In the genomic region with DNA sequence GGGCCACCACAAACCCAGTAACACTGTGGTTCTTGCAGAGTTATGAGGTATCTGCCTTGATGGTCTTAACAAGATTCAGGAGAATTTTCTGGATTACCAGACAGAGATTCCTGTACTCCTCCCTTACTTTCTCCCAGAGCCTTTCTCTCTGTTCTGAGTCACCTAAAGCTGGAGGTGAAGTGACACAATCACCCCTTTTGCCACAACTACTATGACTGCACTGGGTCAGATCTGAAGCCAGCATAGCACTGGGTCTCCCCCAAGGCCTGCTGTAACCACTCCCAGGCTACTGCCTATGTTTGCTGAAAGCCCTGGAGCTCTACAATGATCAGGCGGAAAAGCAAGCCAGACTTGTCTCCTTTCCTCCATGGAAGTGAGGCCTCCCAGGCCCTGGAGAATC, we compare ENCODE assay signal across 26 cellular contexts.
DNase-seq lines count a peak whose midpoint lies in the region; ATAC-seq and TF ChIP-seq lines count a peak whose summit lies in the region.
"Had no signal": no experiment of that assay in that cellular context is flagged by ENCODE, and none has a peak within 500 bp of the region (broad histone marks: within the 10 kb centered on the region; RNA-seq: fewer than 3 reads in every experiment).

No MANE protein-coding gene starts in this region.

- peak overlapping the region; percentile 33 for H3K9ac ChIP-seq in skeletal muscle satellite cell (ENCODE audit: low read depth, low read length)

- no peaks in the 10 kb centered on the region for H3K36me3 ChIP-seq in brain microvascular endothelial cell (replicated peaks)
- no peaks in the 10 kb centered on the region for H3K36me3 ChIP-seq in skeletal muscle satellite cell (ENCODE audit: insufficient read depth, low read length)
- H3K36me3 ChIP-seq: tibial artery had no signal

- POLR2A ChIA-PET in WTC11 (lab: Charles Lee): no interaction called here

- H3K4me1 ChIP-seq in foreskin keratinocyte (no peaks in the 10 kb centered on the region), skeletal muscle satellite cell (ENCODE audit: control insufficient read depth, insufficient read depth, low read length) (peaks cover 45% of the 10 kb centered on the region)
- H3K4me1 ChIP-seq: tibial artery had no signal

- TF ChIP-seq CTCF in brain microvascular endothelial cell (IDR thresholded peaks at IDR 0.05; ENCODE audit: low read depth, low read length, missing control alignments): no peak
- no peak for TF ChIP-seq CTCF in foreskin keratinocyte (conservative IDR thresholded peaks at IDR 0.05)
- no peak for TF ChIP-seq CTCF in WTC11 (IDR thresholded peaks at IDR 0.05)

- peak overlapping the region; percentile 46 for H3K27ac ChIP-seq in brain microvascular endothelial cell
- H3K27ac ChIP-seq in foreskin keratinocyte: no peak overlapping the region
- H3K27ac ChIP-seq: tibial artery had no signal

- H3K9me3 Mint-ChIP-seq in WTC11: no peaks in the 10 kb centered on the region
- H3K9me3 Mint-ChIP-seq: stimulated activated naive CD8-positive, alpha-beta T cell treated with anti-CD3 and anti-CD28 coated beads, Interleukin-15, amount 100 ng/mL, for 72 hours had no signal

- H3K9me3 ChIP-seq in skeletal muscle satellite cell (replicated peaks; ENCODE audit: low read length): no peaks in the 10 kb centered on the region
- H3K9me3 ChIP-seq: tibial artery had no signal

- no peaks in the 10 kb centered on the region for H3K36me3 Mint-ChIP-seq in WTC11
- H3K36me3 Mint-ChIP-seq: CD4-positive, CD25-positive, alpha-beta regulatory T cell; immature natural killer cell had no signal

- CTCF ChIA-PET in WTC11 (lab: Charles Lee): no interaction called here

- ATAC-seq in foreskin keratinocyte (peak; percentile 50), WTC11 (no peak), GM19328 (IDR thresholded peaks at IDR 0.05; ENCODE audit: unreplicated experiment) (no peak)
- ATAC-seq: activated CD4-positive, alpha-beta T cell treated with anti-CD3 and anti-CD28 coated beads for 36 hours; left ventricle myocardium superior; natural killer cell treated with Interleukin-12 subunit alpha and Interleukin-12 subunit beta and Interleukin-15 and Interleukin-18, amount 100 ng/mL, for 72 hours; sciatic nerve; stimulated activated naive CD8-positive, alpha-beta T cell treated with anti-CD3 and anti-CD28 coated beads, Interleukin-15, amount 100 ng/mL, for 72 hours had no signal

- H3K4me3 Mint-ChIP-seq in WTC11: no peak overlapping the region
- H3K4me3 Mint-ChIP-seq: activated CD4-positive, alpha-beta T cell treated with anti-CD3 and anti-CD28 coated beads for 36 hours; CD4-positive, CD25-positive, alpha-beta regulatory T cell; immature natural killer cell; natural killer cell treated with Interleukin-12 subunit alpha and Interleukin-12 subunit beta and Interleukin-15 and Interleukin-18, amount 100 ng/mL, for 72 hours; stimulated activated naive CD8-positive, alpha-beta T cell treated with anti-CD3 and anti-CD28 coated beads, Interleukin-15, amount 100 ng/mL, for 72 hours had no signal

- no peak overlapping the region for H3K4me3 ChIP-seq in brain microvascular endothelial cell (ENCODE audit: low read depth, low read length)
- H3K4me3 ChIP-seq in skeletal muscle satellite cell (ENCODE audit: low read length): peak overlapping the region; percentile 23
- H3K4me3 ChIP-seq: tibial artery had no signal

- peak overlapping the region; percentile 35 for H3K4me2 ChIP-seq in skeletal muscle satellite cell (ENCODE audit: low read length)

- H3K27ac Mint-ChIP-seq in WTC11: no peak overlapping the region
- H3K27ac Mint-ChIP-seq: activated CD4-positive, alpha-beta T cell treated with anti-CD3 and anti-CD28 coated beads for 36 hours; immature natural killer cell; natural killer cell treated with Interleukin-12 subunit alpha and Interleukin-12 subunit beta and Interleukin-15 and Interleukin-18, amount 100 ng/mL, for 72 hours; stimulated activated naive CD8-positive, alpha-beta T cell treated with anti-CD3 and anti-CD28 coated beads, Interleukin-15, amount 100 ng/mL, for 72 hours had no signal

- DNase-seq in HS-5 (ENCODE audit: low read depth): peak; percentile 16
- DNase-seq in brain microvascular endothelial cell: peak; percentile 45
- peak in 1 of 2 donors; percentile 36 for DNase-seq in foreskin keratinocyte
- DNase-seq in WTC11 (ENCODE audit: low spot score): no peak
- DNase-seq in NCI-H1048 (lab: John Stamatoyannopoulos, UW): no peak
- DNase-seq: activated CD4-positive, alpha-beta T cell treated with anti-CD3 and anti-CD28 coated beads for 36 hours; activated CD8-positive, alpha-beta memory T cell treated with anti-CD3 and anti-CD28 coated beads for 24 hours; activated gamma-delta T cell treated with Interleukin-2 at 50 U/mL for 16 hours; activated T-cell treated with anti-CD3 and anti-CD28 coated beads, Interleukin-2, amount 50 U/mL, for 1 hour; CD4-positive, CD25-positive, alpha-beta regulatory T cell; cortex of kidney; hippocampal formation; immature natural killer cell; KG1; left ventricle myocardium superior; midbrain; MV-4-11; NCI-H187; NCI-H526 treated with DMSO at 0.1 percent for 48 hours; posterior cingulate gyrus; stimulated activated naive CD8-positive, alpha-beta T cell treated with anti-CD3 and anti-CD28 coated beads, Interleukin-15, amount 100 ng/mL, for 72 hours; tibial artery had no signal

- in situ Hi-C loops in brain microvascular endothelial cell (cut with HindIII; ENCODE audit: low pct_ligation_motif_present, low sequenced_read_pairs): no loop called here

- H3K27me3 Mint-ChIP-seq in WTC11 (ENCODE audit: low read depth): no peaks in the 10 kb centered on the region; the same call in 1 of the 2 replicates
- H3K27me3 Mint-ChIP-seq: activated CD4-positive, alpha-beta T cell treated with anti-CD3 and anti-CD28 coated beads for 36 hours; CD4-positive, CD25-positive, alpha-beta regulatory T cell; natural killer cell treated with Interleukin-12 subunit alpha and Interleukin-12 subunit beta and Interleukin-15 and Interleukin-18, amount 100 ng/mL, for 72 hours; stimulated activated naive CD8-positive, alpha-beta T cell treated with anti-CD3 and anti-CD28 coated beads, Interleukin-15, amount 100 ng/mL, for 72 hours had no signal

- H3K4me1 Mint-ChIP-seq in WTC11: peaks cover 4% of the 10 kb centered on the region
- H3K4me1 Mint-ChIP-seq: activated CD4-positive, alpha-beta T cell treated with anti-CD3 and anti-CD28 coated beads for 36 hours; CD4-positive, CD25-positive, alpha-beta regulatory T cell; immature natural killer cell; stimulated activated naive CD8-positive, alpha-beta T cell treated with anti-CD3 and anti-CD28 coated beads, Interleukin-15, amount 100 ng/mL, for 72 hours had no signal

- no peaks in the 10 kb centered on the region for H3K27me3 ChIP-seq in brain microvascular endothelial cell (replicated peaks)
- H3K27me3 ChIP-seq in foreskin keratinocyte: no peaks in the 10 kb centered on the region
- H3K27me3 ChIP-seq in skeletal muscle satellite cell (ENCODE audit: control insufficient read depth, insufficient read depth, low read length): no peaks in the 10 kb centered on the region
- H3K27me3 ChIP-seq: tibial artery had no signal

TF ChIP-seq in WTC11, 78 proteins besides CTCF, POLR2A, EP300 and RAD21:
- no peak for TF ChIP-seq ATF1 (CRISPR knock-in tag; IDR thresholded peaks at IDR 0.05)

Comparison
In these comparisons a context has a peak if more than half of its experiments do, and no peak if none do; other contexts are left out.
1. DNase-seq: peak in HS-5 (single experiment) and brain microvascular endothelial cell (single experiment); none in WTC11 (single experiment) and NCI-H1048 (single experiment).